In the genomic region with DNA sequence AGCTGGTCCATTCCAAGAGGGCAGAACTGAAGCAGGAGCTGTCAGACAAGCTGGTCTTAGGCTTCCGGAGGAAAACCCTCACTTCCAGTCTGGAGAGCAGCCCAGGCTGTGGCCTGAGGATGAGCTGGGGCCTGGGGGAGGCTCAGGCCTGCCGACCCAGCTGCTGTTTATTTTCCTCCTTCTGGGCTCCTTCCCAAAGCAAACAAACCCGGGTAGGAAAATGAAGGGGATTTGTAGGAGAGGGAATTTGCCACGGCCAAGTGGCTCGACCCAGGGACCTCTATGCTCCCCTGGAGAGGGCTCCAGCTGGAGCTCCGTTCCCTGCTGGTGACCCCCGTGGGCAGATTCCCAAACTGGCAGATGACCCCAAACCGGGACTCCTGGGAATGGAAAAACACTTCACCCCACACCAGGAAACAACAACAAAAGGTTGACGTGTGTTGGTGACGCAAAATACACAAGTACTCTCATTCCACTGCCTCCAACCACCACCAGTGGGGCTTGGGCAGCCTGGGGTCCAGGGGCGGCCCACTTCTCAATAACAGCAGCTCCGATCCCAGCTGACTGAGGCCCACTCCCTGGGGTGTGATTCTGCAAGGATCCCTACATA, we compare ENCODE assay signal across 1 cellular context.
TF ChIP-seq lines count a peak whose summit lies in the region.

No MANE protein-coding gene starts in this region.

TF ChIP-seq in HepG2, 621 proteins besides CTCF, POLR2A, EP300 and RAD21 (continues in another document):
- TF ChIP-seq NR3C1 (CRISPR knock-in tag; IDR thresholded peaks at IDR 0.05) = no peak
- TF ChIP-seq SP4 (CRISPR knock-in tag; IDR thresholded peaks at IDR 0.05) = 0 out of 2 replicates have a peak, but pooled peaks have one; percentile 12
- peak; percentile 59 for TF ChIP-seq POLR2G (IDR thresholded peaks at IDR 0.05; ENCODE audit: low read depth, low read length)
- TF ChIP-seq, protein P1, sequence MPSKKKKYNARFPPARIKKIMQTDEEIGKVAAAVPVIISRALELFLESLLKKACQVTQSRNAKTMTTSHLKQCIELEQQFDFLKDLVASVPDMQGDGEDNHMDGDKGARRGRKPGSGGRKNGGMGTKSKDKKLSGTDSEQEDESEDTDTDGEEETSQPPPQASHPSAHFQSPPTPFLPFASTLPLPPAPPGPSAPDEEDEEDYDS (CRISPR knock-in tag; IDR thresholded peaks at IDR 0.05) = peak; percentile 51; the same call in 1 of the 2 replicates
- TF ChIP-seq POGZ (CRISPR knock-in tag; IDR thresholded peaks at IDR 0.05) = no peak; the same call in 1 of the 2 replicates
- TF ChIP-seq ZNF639 (CRISPR knock-in tag; conservative IDR thresholded peaks at IDR 0.05) = peak; percentile 55; the same call in 1 of the 2 replicates
- TF ChIP-seq KLF9 (CRISPR knock-in tag; IDR thresholded peaks at IDR 0.05; ENCODE audit: low read depth) = no peak
- TF ChIP-seq RFX1 (IDR thresholded peaks at IDR 0.05) = no peak
- 0 out of 2 replicates have a peak, but pooled peaks have one; percentile 27 for TF ChIP-seq ZNF792 (CRISPR knock-in tag; IDR thresholded peaks at IDR 0.05)
- TF ChIP-seq ZNF337 (CRISPR knock-in tag; IDR thresholded peaks at IDR 0.05; ENCODE audit: borderline replicate concordance, low read depth) = peak; percentile 57; the same call in 1 of the 2 replicates
- TF ChIP-seq ZNF350 (CRISPR knock-in tag; IDR thresholded peaks at IDR 0.05; ENCODE audit: borderline replicate concordance, low read depth) = peak; percentile 79
- TF ChIP-seq CCDC6 (CRISPR knock-in tag; IDR thresholded peaks at IDR 0.05) = no peak
- no peak; the same call in 1 of the 2 replicates for TF ChIP-seq MAX (IDR thresholded peaks at IDR 0.05)
- TF ChIP-seq KDM5B (CRISPR knock-in tag; IDR thresholded peaks at IDR 0.05; ENCODE audit: borderline replicate concordance) = peak; percentile 83
- TF ChIP-seq, protein P2, sequence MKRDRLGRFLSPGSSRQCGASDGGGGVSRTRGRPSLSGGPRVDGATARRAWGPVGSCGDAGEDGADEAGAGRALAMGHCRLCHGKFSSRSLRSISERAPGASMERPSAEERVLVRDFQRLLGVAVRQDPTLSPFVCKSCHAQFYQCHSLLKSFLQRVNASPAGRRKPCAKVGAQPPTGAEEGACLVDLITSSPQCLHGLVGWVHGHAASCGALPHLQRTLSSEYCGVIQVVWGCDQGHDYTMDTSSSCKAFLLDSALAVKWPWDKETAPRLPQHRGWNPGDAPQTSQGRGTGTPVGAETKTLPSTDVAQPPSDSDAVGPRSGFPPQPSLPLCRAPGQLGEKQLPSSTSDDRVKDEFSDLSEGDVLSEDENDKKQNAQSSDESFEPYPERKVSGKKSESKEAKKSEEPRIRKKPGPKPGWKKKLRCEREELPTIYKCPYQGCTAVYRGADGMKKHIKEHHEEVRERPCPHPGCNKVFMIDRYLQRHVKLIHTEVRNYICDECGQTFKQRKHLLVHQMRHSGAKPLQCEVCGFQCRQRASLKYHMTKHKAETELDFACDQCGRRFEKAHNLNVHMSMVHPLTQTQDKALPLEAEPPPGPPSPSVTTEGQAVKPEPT (CRISPR knock-in tag; IDR thresholded peaks at IDR 0.05; ENCODE audit: low read depth) = no peak
- no peak for TF ChIP-seq ZNF253 (CRISPR knock-in tag; IDR thresholded peaks at IDR 0.05; ENCODE audit: borderline replicate concordance)
- TF ChIP-seq FOSL1 (CRISPR knock-in tag; IDR thresholded peaks at IDR 0.05; ENCODE audit: borderline replicate concordance) = peak; percentile 29; the same call in 1 of the 2 replicates
- peak; percentile 27; the same call in 1 of the 2 replicates for TF ChIP-seq ZNF766 (CRISPR knock-in tag; IDR thresholded peaks at IDR 0.05; ENCODE audit: borderline replicate concordance)
- no peak for TF ChIP-seq ZNF3 (CRISPR knock-in tag; IDR thresholded peaks at IDR 0.05)
- TF ChIP-seq ZMAT3 (CRISPR knock-in tag; conservative IDR thresholded peaks at IDR 0.05) = 0 out of 2 replicates have a peak, but pooled peaks have one; percentile 26
- TF ChIP-seq, protein P3, sequence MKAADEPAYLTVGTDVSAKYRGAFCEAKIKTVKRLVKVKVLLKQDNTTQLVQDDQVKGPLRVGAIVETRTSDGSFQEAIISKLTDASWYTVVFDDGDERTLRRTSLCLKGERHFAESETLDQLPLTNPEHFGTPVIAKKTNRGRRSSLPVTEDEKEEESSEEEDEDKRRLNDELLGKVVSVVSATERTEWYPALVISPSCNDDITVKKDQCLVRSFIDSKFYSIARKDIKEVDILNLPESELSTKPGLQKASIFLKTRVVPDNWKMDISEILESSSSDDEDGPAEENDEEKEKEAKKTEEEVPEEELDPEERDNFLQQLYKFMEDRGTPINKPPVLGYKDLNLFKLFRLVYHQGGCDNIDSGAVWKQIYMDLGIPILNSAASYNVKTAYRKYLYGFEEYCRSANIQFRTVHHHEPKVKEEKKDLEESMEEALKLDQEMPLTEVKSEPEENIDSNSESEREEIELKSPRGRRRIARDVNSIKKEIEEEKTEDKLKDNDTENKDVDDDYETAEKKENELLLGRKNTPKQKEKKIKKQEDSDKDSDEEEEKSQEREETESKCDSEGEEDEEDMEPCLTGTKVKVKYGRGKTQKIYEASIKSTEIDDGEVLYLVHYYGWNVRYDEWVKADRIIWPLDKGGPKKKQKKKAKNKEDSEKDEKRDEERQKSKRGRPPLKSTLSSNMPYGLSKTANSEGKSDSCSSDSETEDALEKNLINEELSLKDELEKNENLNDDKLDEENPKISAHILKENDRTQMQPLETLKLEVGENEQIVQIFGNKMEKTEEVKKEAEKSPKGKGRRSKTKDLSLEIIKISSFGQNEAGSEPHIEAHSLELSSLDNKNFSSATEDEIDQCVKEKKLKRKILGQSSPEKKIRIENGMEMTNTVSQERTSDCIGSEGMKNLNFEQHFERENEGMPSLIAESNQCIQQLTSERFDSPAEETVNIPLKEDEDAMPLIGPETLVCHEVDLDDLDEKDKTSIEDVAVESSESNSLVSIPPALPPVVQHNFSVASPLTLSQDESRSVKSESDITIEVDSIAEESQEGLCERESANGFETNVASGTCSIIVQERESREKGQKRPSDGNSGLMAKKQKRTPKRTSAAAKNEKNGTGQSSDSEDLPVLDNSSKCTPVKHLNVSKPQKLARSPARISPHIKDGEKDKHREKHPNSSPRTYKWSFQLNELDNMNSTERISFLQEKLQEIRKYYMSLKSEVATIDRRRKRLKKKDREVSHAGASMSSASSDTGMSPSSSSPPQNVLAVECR (CRISPR knock-in tag; IDR thresholded peaks at IDR 0.05; ENCODE audit: borderline replicate concordance) = peak; percentile 77; the same call in 1 of the 2 replicates
- TF ChIP-seq REL (CRISPR knock-in tag; conservative IDR thresholded peaks at IDR 0.05) = no peak
- TF ChIP-seq MYNN (CRISPR knock-in tag; IDR thresholded peaks at IDR 0.05; ENCODE audit: low read depth) = 0 out of 2 replicates have a peak, but pooled peaks have one; percentile 3
- peak; percentile 68 for TF ChIP-seq NR2F6 (IDR thresholded peaks at IDR 0.05)
- TF ChIP-seq NR2F6 (CRISPR knock-in tag; IDR thresholded peaks at IDR 0.05) = peak; percentile 42; the same call in 1 of the 2 replicates
- TF ChIP-seq EEA1 (CRISPR knock-in tag; IDR thresholded peaks at IDR 0.05; ENCODE audit: borderline replicate concordance) = no peak
- peak; percentile 24; the same call in 1 of the 2 replicates for TF ChIP-seq IRF9 (CRISPR knock-in tag; IDR thresholded peaks at IDR 0.05; ENCODE audit: borderline replicate concordance)
- peak; percentile 85 for TF ChIP-seq ZNF710 (CRISPR knock-in tag; IDR thresholded peaks at IDR 0.05; ENCODE audit: borderline replicate concordance)
- peak; percentile 84 for TF ChIP-seq ZFY (CRISPR knock-in tag; IDR thresholded peaks at IDR 0.05)
- TF ChIP-seq ZNF574 (CRISPR knock-in tag; IDR thresholded peaks at IDR 0.05) = peak; percentile 77
- TF ChIP-seq ZNF136 (CRISPR knock-in tag; IDR thresholded peaks at IDR 0.05; ENCODE audit: low read depth) = peak; percentile 31; the same call in 1 of the 2 replicates
- TF ChIP-seq, protein P4, sequence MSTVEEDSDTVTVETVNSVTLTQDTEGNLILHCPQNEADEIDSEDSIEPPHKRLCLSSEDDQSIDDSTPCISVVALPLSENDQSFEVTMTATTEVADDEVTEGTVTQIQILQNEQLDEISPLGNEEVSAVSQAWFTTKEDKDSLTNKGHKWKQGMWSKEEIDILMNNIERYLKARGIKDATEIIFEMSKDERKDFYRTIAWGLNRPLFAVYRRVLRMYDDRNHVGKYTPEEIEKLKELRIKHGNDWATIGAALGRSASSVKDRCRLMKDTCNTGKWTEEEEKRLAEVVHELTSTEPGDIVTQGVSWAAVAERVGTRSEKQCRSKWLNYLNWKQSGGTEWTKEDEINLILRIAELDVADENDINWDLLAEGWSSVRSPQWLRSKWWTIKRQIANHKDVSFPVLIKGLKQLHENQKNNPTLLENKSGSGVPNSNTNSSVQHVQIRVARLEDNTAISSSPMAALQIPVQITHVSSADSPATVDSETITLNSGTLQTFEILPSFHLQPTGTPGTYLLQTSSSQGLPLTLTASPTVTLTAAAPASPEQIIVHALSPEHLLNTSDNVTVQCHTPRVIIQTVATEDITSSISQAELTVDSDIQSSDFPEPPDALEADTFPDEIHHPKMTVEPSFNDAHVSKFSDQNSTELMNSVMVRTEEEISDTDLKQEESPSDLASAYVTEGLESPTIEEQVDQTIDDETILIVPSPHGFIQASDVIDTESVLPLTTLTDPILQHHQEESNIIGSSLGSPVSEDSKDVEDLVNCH (CRISPR knock-in tag; IDR thresholded peaks at IDR 0.05) = no peak
- TF ChIP-seq HMGA1 (CRISPR knock-in tag; conservative IDR thresholded peaks at IDR 0.05) = no peak
- TF ChIP-seq PCBP1 (IDR thresholded peaks at IDR 0.05; ENCODE audit: borderline replicate concordance, low read depth, low read length) = no peak
- peak; percentile 66 for TF ChIP-seq ZNF501 (CRISPR knock-in tag; IDR thresholded peaks at IDR 0.05)
- no peak for TF ChIP-seq ZNF720 (CRISPR knock-in tag; IDR thresholded peaks at IDR 0.05)
- TF ChIP-seq KDM3A (CRISPR knock-in tag; IDR thresholded peaks at IDR 0.05; ENCODE audit: low read depth) = peak; percentile 41; the same call in 1 of the 2 replicates
- no peak for TF ChIP-seq NCOR1 (IDR thresholded peaks at IDR 0.05; ENCODE audit: borderline replicate concordance, low read length)
- 0 out of 2 replicates have a peak, but pooled peaks have one; percentile 41 for TF ChIP-seq HES4 (CRISPR knock-in tag; IDR thresholded peaks at IDR 0.05; ENCODE audit: borderline replicate concordance)
- TF ChIP-seq ZNF383 (CRISPR knock-in tag; IDR thresholded peaks at IDR 0.05; ENCODE audit: borderline replicate concordance) = no peak
- peak; percentile 45 for TF ChIP-seq XRCC5 (optimal IDR thresholded peaks at IDR 0.05; ENCODE audit: low read length)
- peak; percentile 81 for TF ChIP-seq RBM39 (IDR thresholded peaks at IDR 0.05; ENCODE audit: low read depth, low read length, poor library complexity, severe bottlenecking)
- peak; percentile 82 for TF ChIP-seq SAP130 (CRISPR knock-in tag; IDR thresholded peaks at IDR 0.05; ENCODE audit: low read depth)
- TF ChIP-seq ERF (CRISPR knock-in tag; IDR thresholded peaks at IDR 0.05) = 0 out of 2 replicates have a peak, but pooled peaks have one; percentile 42
- TF ChIP-seq ZNF747 (CRISPR knock-in tag; IDR thresholded peaks at IDR 0.05; ENCODE audit: borderline replicate concordance) = no peak; the same call in 1 of the 2 replicates
